In genomic region chr1:179882253-179883039, GRCh38 we compare ENCODE assay signal across 1 cellular context.
TF ChIP-seq lines count a peak whose summit lies in the region.

Gene TOR1AIP1, plus strand, starts transcription at chr1:179882285. Its CDS starts 218 bp downstream, at chr1:179882503.

TF ChIP-seq in GM23338, 12 proteins besides CTCF, POLR2A, EP300 and RAD21 (continued from another document):
- peak; percentile 98 for TF ChIP-seq ETS1 (IDR thresholded peaks at IDR 0.05)
- TF ChIP-seq ZNF331 (CRISPR knock-in tag; IDR thresholded peaks at IDR 0.05; ENCODE audit: low read depth) = no peak
- TF ChIP-seq ZNF462 (CRISPR knock-in tag; IDR thresholded peaks at IDR 0.05) = no peak
- TF ChIP-seq STAT1 (IDR thresholded peaks at IDR 0.05; ENCODE audit: unreplicated experiment) = no peak
- no peak for TF ChIP-seq EZH2phosphoT487 (IDR thresholded peaks at IDR 0.05; ENCODE audit: unreplicated experiment)
- TF ChIP-seq POLR2AphosphoS5 (IDR thresholded peaks at IDR 0.05; ENCODE audit: low read depth) = peak; percentile 95
- no peak for TF ChIP-seq JUNB (IDR thresholded peaks at IDR 0.05; ENCODE audit: unreplicated experiment)
- no peak for TF ChIP-seq NANOG (IDR thresholded peaks at IDR 0.05; ENCODE audit: borderline replicate concordance)
TF ChIP-seq in GM23338: peak in this region for 3.
